Comparison of ENCODE assay signal across 8 cellular contexts in the genomic region with DNA sequence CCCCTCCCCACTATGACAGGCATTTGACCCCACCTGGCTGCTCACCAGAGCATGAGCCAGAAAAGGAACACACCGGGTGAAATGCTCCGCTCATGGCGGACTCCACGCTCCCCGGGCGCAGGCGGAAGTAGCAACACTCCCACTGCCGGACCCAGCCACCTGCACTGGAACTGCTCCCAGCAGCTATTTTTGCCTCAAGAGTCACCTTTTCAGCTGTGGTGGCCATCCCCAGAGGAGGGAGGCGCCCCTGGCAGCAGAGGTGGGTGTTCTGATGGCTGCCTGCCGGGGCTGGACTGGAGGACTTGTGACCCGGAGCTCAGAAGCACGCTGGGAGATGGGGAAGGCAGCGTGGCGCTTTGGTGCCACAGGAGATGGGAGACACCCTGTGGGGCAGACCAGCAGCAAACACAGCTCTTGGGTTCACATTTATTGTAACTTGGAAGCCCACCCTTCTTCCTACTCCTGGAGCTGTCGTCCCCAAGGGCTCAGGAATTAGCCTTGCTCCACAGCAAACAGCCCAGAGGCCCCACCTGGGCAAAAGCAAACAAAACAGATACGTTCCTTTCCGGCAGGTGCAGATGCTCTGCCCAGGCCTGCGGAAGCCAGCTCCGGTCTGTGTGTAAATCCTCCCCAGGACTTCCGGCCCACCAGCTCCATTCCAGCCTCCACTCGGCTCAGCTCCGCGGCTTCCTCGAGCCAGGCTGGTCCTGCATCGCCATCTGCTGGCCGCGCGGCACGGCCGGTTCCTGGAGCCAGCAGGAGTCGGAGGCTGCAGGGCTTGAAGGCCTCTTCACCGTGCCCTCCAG. TPM values are rescaled to one million over a fixed set of nuclear protein-coding genes. Genes with fewer than 3 reads are reported as not detected.
DNase-seq lines count a peak whose midpoint lies in the region; ATAC-seq and TF ChIP-seq lines count a peak whose summit lies in the region.

No MANE protein-coding gene starts in this region.

- no peak overlapping the region for H4K91ac ChIP-seq in neuronal stem cell (ENCODE audit: low read depth, low read length, poor library complexity)

- H3F3A ChIP-seq in MM.1S (ENCODE audit: insufficient read depth, low read length), result peaks cover 69% of the 10 kb centered on the region

- H3K18ac ChIP-seq in neuronal stem cell (ENCODE audit: low read length), result no peak overlapping the region

- peak overlapping the region; percentile 83 for H3K23ac ChIP-seq in neuronal stem cell (ENCODE audit: low read depth, low read length, poor library complexity)

- peak overlapping the region; percentile 24 for H3K27ac ChIP-seq in A673 (ENCODE audit: low read depth, low read length, poor library complexity, severe bottlenecking)
- H3K27ac ChIP-seq in MM.1S (ENCODE audit: low read length), result peak overlapping the region; percentile 98
- no peak overlapping the region for H3K27ac ChIP-seq in neuronal stem cell (replicated peaks; ENCODE audit: low read length)

- no peak overlapping the region for H3K14ac ChIP-seq in neuronal stem cell (ENCODE audit: low read length)

- peak overlapping the region; percentile 75 to 95 for H3K4me3 Mint-ChIP-seq in stimulated activated naive CD8-positive, alpha-beta T cell treated with anti-CD3 and anti-CD28 coated beads, Interleukin-15, amount 100 ng/mL, for 72 hours

- H3K36me3 ChIP-seq in A673 (ENCODE audit: insufficient read depth, low read length, poor library complexity, severe bottlenecking) (peaks cover 35% of the 10 kb centered on the region), MM.1S (replicated peaks; ENCODE audit: insufficient read depth, low read length) (no peaks in the 10 kb centered on the region), neuronal stem cell (replicated peaks in 1 of 2; ENCODE audit: control insufficient read depth in 2 of 2, insufficient read depth in 2 of 2, low read length in 2 of 2) (peaks cover 30 to 67% of the 10 kb centered on the region in 2 donors)

- H3K9me3 ChIP-seq in A673 (ENCODE audit: low read depth, low read length, poor library complexity, severe bottlenecking) (no peaks in the 10 kb centered on the region), MM.1S (replicated peaks; ENCODE audit: insufficient read depth, low read length) (no peaks in the 10 kb centered on the region), neuronal stem cell (replicated peaks in 1 of 2; ENCODE audit: control insufficient read depth in 2 of 2, insufficient read depth in 1 of 2, low read depth in 1 of 2, low read length in 2 of 2) (no peaks in the 10 kb centered on the region)

- no CpG with 5 or more reads among the region's 32 CpGs for WGBS in neuronal stem cell (ENCODE audit: extremely low coverage in 2 of 2, insufficient read length in 2 of 2, insufficient replicate concordance in 1 of 2), 2 donors

- no peak overlapping the region for H4K8ac ChIP-seq in neuronal stem cell (ENCODE audit: low read depth, low read length)

- H2BK12ac ChIP-seq in neuronal stem cell (ENCODE audit: low read length), result no peak overlapping the region

- H3K4ac ChIP-seq in neuronal stem cell (ENCODE audit: low read length), result no peak overlapping the region

- peak overlapping the region; percentile 85 for H3K9ac ChIP-seq in MM.1S (ENCODE audit: low read length)
- H3K9ac ChIP-seq in neuronal stem cell (ENCODE audit: low read depth, low read length, poor library complexity), result peak overlapping the region; percentile 73

- DNase-seq in A673 (ENCODE audit: low spot score) (peak; percentile 95), MM.1S (peak; percentile 96), SHP77 treated with DMSO at 0.1 percent for 48 hours (lab: John Stamatoyannopoulos, UW) (peak; percentile 90), activated gamma-delta T cell (lab: John Stamatoyannopoulos, UW) (peak; percentile 79), fibroblast of the conjunctiva (ENCODE audit: low read depth) (peak; percentile 88), neuronal stem cell (ENCODE audit: low spot score) (peak; percentile 83)
- peak; percentile 90 to 92 for DNase-seq in stimulated activated naive CD8-positive, alpha-beta T cell treated with anti-CD3 and anti-CD28 coated beads, Interleukin-15, amount 100 ng/mL, for 72 hours

- ATAC-seq in GM18867 (IDR thresholded peaks at IDR 0.05; ENCODE audit: unreplicated experiment), result peak; percentile 25
- peak; percentile 53 for ATAC-seq in stimulated activated naive CD8-positive, alpha-beta T cell treated with anti-CD3 and anti-CD28 coated beads, Interleukin-15, amount 100 ng/mL, for 72 hours

- intact Hi-C loops in A673 (cut with micrococcal nuclease; ENCODE audit: unreplicated experiment), result loop anchor here (5.0 to 10.0 kb wide), 2 partner anchors 134 to 212 kb away; a partner anchor contains a TSS

- H3K27ac Mint-ChIP-seq in stimulated activated naive CD8-positive, alpha-beta T cell treated with anti-CD3 and anti-CD28 coated beads, Interleukin-15, amount 100 ng/mL, for 72 hours, result peak overlapping the region in 1 of 2 donors; percentile 56

- H3K9me3 Mint-ChIP-seq in stimulated activated naive CD8-positive, alpha-beta T cell treated with anti-CD3 and anti-CD28 coated beads, Interleukin-15, amount 100 ng/mL, for 72 hours, result no peaks in the 10 kb centered on the region

- peak overlapping the region; percentile 93 for H3K4me2 ChIP-seq in MM.1S (ENCODE audit: low read depth, low read length)
- peak overlapping the region; percentile 19 for H3K4me2 ChIP-seq in neuronal stem cell (ENCODE audit: insufficient read depth, low read length, poor library complexity, severe bottlenecking)

- POLR2A ChIA-PET in A673 (lab: Charles Lee; ENCODE audit: low non-redundant PET), result interaction anchor here (0.6 to 0.7 kb wide), 2 partner anchors 210 to 358 kb away, joined by 3 to 5 read pairs; a partner anchor contains a TSS

- peaks cover 41% of the 10 kb centered on the region for H3K4me1 ChIP-seq in A673 (ENCODE audit: insufficient read depth, low read length, poor library complexity, severe bottlenecking)
- H3K4me1 ChIP-seq in MM.1S (ENCODE audit: low read length), result peaks cover 43% of the 10 kb centered on the region
- peaks cover 6 to 22% of the 10 kb centered on the region in 2 donors for H3K4me1 ChIP-seq in neuronal stem cell (ENCODE audit: control insufficient read depth in 2 of 2, insufficient read depth in 1 of 2, low read depth in 1 of 2, low read length in 2 of 2)

- H3K27me3 ChIP-seq in A673 (replicated peaks; ENCODE audit: insufficient read depth, low read depth, low read length, poor library complexity) (no peaks in the 10 kb centered on the region), MM.1S (replicated peaks; ENCODE audit: insufficient read depth, low read length) (no peaks in the 10 kb centered on the region), neuronal stem cell (ENCODE audit: control insufficient read depth in 3 of 3, insufficient read depth in 3 of 3, low read depth in 1 of 3, low read length in 3 of 3) (no peaks in the 10 kb centered on the region)

- CTCF ChIA-PET in A673 (lab: Charles Lee), result interaction anchor here (0.6 to 2.1 kb wide), 18 partner anchors 9 to 760 kb away, joined by 3 to 26 read pairs (median 5); a partner anchor contains a TSS

- H2AK5ac ChIP-seq in neuronal stem cell (ENCODE audit: low read depth, low read length), result peak overlapping the region; percentile 36

- peak overlapping the region; percentile 37 for H2BK15ac ChIP-seq in neuronal stem cell (ENCODE audit: low read length)

- H2BK120ac ChIP-seq in neuronal stem cell (ENCODE audit: low read depth, low read length), result no peak overlapping the region

- H4K20me1 ChIP-seq in MM.1S (ENCODE audit: insufficient read depth, low read length), result 0 out of 2 replicates have a peak, but pooled peaks cover 4% of the 10 kb centered on the region

- no peaks in the 10 kb centered on the region for H3K27me3 Mint-ChIP-seq in stimulated activated naive CD8-positive, alpha-beta T cell treated with anti-CD3 and anti-CD28 coated beads, Interleukin-15, amount 100 ng/mL, for 72 hours

- TF ChIP-seq CTCF in A673 (conservative IDR thresholded peaks at IDR 0.05; ENCODE audit: low read depth, low read length), result peak; percentile 99
- peak; percentile 97 for TF ChIP-seq CTCF in MM.1S (IDR thresholded peaks at IDR 0.05; ENCODE audit: low read length)

- H3K79me2 ChIP-seq in MM.1S (ENCODE audit: low read length), result peaks cover 57% of the 10 kb centered on the region

- H2AFZ ChIP-seq in MM.1S (ENCODE audit: low read length) (no peak overlapping the region), neuronal stem cell (ENCODE audit: low read length) (no peak overlapping the region)

- peak overlapping the region; percentile 54 for H2BK5ac ChIP-seq in neuronal stem cell (ENCODE audit: low read length)

- BruUV-seq in A673 (replicated peaks; lab: Mats Ljungman, UMichigan), result no TSS peak

- H3K4me1 Mint-ChIP-seq in stimulated activated naive CD8-positive, alpha-beta T cell treated with anti-CD3 and anti-CD28 coated beads, Interleukin-15, amount 100 ng/mL, for 72 hours, result peaks cover 85% of the 10 kb centered on the region

- H3K9me2 ChIP-seq in MM.1S (replicated peaks; ENCODE audit: insufficient read depth, low read length), result no peaks in the 10 kb centered on the region

- H3K79me1 ChIP-seq in neuronal stem cell (ENCODE audit: low read depth, low read length), result peaks cover 16% of the 10 kb centered on the region

- H3K4me3 ChIP-seq in A673 (ENCODE audit: low read depth, low read length, poor library complexity, severe bottlenecking) (no peak overlapping the region), MM.1S (ENCODE audit: low read length) (peak overlapping the region; percentile 58), neuronal stem cell (ENCODE audit: low read length in 2 of 2) (no peak overlapping the region)

RNA-seq across cellular contexts. Expression of a gene that starts 3.7 kb away (rescaled TPM):
- 93.5 and 97.2 TPM in 2 replicates for total RNA-seq in A673 (2021)
- polyA plus RNA-seq in neuronal stem cell (2013, experiment 1 of 2), result 48.7 TPM
- polyA plus RNA-seq in neuronal stem cell (2013, experiment 2 of 2), result 48.2 TPM

RNA-seq across cellular contexts. Expression of a gene that starts 8.5 kb away (rescaled TPM):
- total RNA-seq in A673 (2021), result 476 and 573 TPM in 2 replicates
- 261 TPM for polyA plus RNA-seq in neuronal stem cell (2013, experiment 1 of 2)
- polyA plus RNA-seq in neuronal stem cell (2013, experiment 2 of 2), result 254 TPM

RNA-seq across cellular contexts. Expression of a gene that starts 26.8 kb away (rescaled TPM):
- total RNA-seq in A673 (2021), result 47.1 and 55.1 TPM in 2 replicates
- 27.3 TPM for polyA plus RNA-seq in neuronal stem cell (2013, experiment 1 of 2)
- 27.0 TPM for polyA plus RNA-seq in neuronal stem cell (2013, experiment 2 of 2)

RNA-seq across cellular contexts. Expression of a gene that starts 41.7 kb away (rescaled TPM):
- total RNA-seq in A673 (2021), result 0.90 and 1.4 TPM in 2 replicates
- polyA plus RNA-seq in neuronal stem cell (2013, experiment 1 of 2), result 0.21 TPM
- polyA plus RNA-seq in neuronal stem cell (2013, experiment 2 of 2), result 0.18 TPM
